Comparison of ENCODE assay signal across 20 cellular contexts in the genomic region with DNA sequence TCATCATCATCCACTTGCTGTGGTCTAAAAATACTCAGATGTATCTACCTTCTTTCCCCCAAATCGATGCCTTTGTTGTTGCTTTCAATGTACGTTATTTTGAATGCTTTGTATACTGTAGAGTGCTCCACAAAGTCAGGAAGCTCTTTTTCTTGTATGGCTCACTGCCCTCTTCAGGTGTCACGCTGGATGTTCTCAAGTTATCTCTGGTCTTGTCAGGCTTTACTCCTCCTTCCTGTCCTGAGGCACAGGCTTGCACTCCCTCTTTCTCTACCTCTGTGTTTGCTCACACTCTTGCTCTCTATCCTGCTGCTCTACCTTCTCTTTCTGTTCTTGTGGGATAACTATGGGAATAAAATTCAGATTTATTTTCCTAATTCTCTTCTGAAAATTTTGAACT.
DNase-seq lines count a peak whose midpoint lies in the region; ATAC-seq and TF ChIP-seq lines count a peak whose summit lies in the region.
"Had no signal": no experiment of that assay in that cellular context is flagged by ENCODE, and none has a peak within 500 bp of the region (broad histone marks: within the 10 kb centered on the region; RNA-seq: fewer than 3 reads in every experiment).

No MANE protein-coding gene starts in this region.

- H3K27ac ChIP-seq in BLaER1 = no peak overlapping the region
- H3K27ac ChIP-seq: C4-2B, HL-60 had no signal

- no peak for TF ChIP-seq CTCF in WTC11 (IDR thresholded peaks at IDR 0.05)

- H3K27me3 ChIP-seq in BLaER1 = no peaks in the 10 kb centered on the region

- peaks cover 14% of the 10 kb centered on the region for H3K36me3 ChIP-seq in BLaER1

- POLR2A ChIA-PET in WTC11 (lab: Charles Lee) = no interaction called here

- no peaks in the 10 kb centered on the region for H3K36me3 Mint-ChIP-seq in WTC11

- H3K4me2 ChIP-seq in BLaER1 = peak overlapping the region; percentile 8; the same call in 1 of the 2 replicates

- no peak overlapping the region for H3K4me3 Mint-ChIP-seq in WTC11
- H3K4me3 Mint-ChIP-seq: B cell; CD4-positive, alpha-beta T cell; HFFc6 had no signal

- H3K27ac Mint-ChIP-seq in WTC11 = 0 out of 2 replicates have a peak overlapping the region, but pooled peaks have one; percentile 0
- H3K27ac Mint-ChIP-seq: B cell; CD4-positive, alpha-beta T cell; HFFc6 had no signal

- H3K27me3 Mint-ChIP-seq in WTC11 (ENCODE audit: low read depth) = no peaks in the 10 kb centered on the region
- H3K27me3 Mint-ChIP-seq: B cell; CD4-positive, alpha-beta T cell had no signal

- peaks cover 17% of the 10 kb centered on the region for H3K4me1 ChIP-seq in BLaER1

- peak; percentile 1 for DNase-seq in ELF-1 (ENCODE audit: low read depth, low spot score)
- no peak for DNase-seq in WTC11 (ENCODE audit: low spot score)
- peak; percentile 27 for DNase-seq in iPS-NIHi7 (ENCODE audit: extremely low spot score)
- DNase-seq in NCI-H2227 treated with DMSO at 0.1 percent for 48 hours (lab: John Stamatoyannopoulos, UW) = no peak
- DNase-seq in activated CD4-positive, alpha-beta T cell treated with anti-CD3 and anti-CD28 coated beads for 48 hours = no peak
- no peak for DNase-seq in HUDEP-2 (lab: John Stamatoyannopoulos, UW; ENCODE audit: unreplicated experiment in 76 of 76)
- DNase-seq: CD4-positive, alpha-beta T cell; DMS153; DND-41; EL; GOT3; H7; HFFc6; IMR-90 had no signal

- no peaks in the 10 kb centered on the region for H3K9me3 Mint-ChIP-seq in WTC11

- CTCF ChIA-PET in WTC11 (lab: Charles Lee) = no interaction called here

- no peak overlapping the region for H3K4me3 ChIP-seq in BLaER1
- H3K4me3 ChIP-seq: K562 had no signal

- ATAC-seq in WTC11 = peak; percentile 64
- ATAC-seq: HCT116, K562 had no signal

- peaks cover 17% of the 10 kb centered on the region for H3K4me1 Mint-ChIP-seq in WTC11
- H3K4me1 Mint-ChIP-seq: B cell had no signal

- H3K9ac ChIP-seq in BLaER1 = no peak overlapping the region

- no peaks in the 10 kb centered on the region for H3K9me3 ChIP-seq in BLaER1

- no peaks in the 10 kb centered on the region for H4K20me1 ChIP-seq in BLaER1

TF ChIP-seq in WTC11, 78 proteins besides CTCF, POLR2A, EP300 and RAD21:
- TF ChIP-seq, protein P1, sequence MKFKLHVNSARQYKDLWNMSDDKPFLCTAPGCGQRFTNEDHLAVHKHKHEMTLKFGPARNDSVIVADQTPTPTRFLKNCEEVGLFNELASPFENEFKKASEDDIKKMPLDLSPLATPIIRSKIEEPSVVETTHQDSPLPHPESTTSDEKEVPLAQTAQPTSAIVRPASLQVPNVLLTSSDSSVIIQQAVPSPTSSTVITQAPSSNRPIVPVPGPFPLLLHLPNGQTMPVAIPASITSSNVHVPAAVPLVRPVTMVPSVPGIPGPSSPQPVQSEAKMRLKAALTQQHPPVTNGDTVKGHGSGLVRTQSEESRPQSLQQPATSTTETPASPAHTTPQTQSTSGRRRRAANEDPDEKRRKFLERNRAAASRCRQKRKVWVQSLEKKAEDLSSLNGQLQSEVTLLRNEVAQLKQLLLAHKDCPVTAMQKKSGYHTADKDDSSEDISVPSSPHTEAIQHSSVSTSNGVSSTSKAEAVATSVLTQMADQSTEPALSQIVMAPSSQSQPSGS (CRISPR knock-in tag; IDR thresholded peaks at IDR 0.05; ENCODE audit: borderline replicate concordance, low read depth) = no peak
- no peak for TF ChIP-seq ZNF317 (CRISPR knock-in tag; IDR thresholded peaks at IDR 0.05; ENCODE audit: borderline replicate concordance, low read depth)
- no peak for TF ChIP-seq FOXK1 (CRISPR knock-in tag; IDR thresholded peaks at IDR 0.05)
- no peak for TF ChIP-seq EMX1 (CRISPR knock-in tag; IDR thresholded peaks at IDR 0.05)
- TF ChIP-seq, protein P2, sequence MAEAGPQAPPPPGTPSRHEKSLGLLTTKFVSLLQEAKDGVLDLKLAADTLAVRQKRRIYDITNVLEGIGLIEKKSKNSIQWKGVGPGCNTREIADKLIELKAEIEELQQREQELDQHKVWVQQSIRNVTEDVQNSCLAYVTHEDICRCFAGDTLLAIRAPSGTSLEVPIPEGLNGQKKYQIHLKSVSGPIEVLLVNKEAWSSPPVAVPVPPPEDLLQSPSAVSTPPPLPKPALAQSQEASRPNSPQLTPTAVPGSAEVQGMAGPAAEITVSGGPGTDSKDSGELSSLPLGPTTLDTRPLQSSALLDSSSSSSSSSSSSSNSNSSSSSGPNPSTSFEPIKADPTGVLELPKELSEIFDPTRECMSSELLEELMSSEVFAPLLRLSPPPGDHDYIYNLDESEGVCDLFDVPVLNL (CRISPR knock-in tag; IDR thresholded peaks at IDR 0.05; ENCODE audit: borderline replicate concordance, low read depth) = no peak
- TF ChIP-seq, protein P3, sequence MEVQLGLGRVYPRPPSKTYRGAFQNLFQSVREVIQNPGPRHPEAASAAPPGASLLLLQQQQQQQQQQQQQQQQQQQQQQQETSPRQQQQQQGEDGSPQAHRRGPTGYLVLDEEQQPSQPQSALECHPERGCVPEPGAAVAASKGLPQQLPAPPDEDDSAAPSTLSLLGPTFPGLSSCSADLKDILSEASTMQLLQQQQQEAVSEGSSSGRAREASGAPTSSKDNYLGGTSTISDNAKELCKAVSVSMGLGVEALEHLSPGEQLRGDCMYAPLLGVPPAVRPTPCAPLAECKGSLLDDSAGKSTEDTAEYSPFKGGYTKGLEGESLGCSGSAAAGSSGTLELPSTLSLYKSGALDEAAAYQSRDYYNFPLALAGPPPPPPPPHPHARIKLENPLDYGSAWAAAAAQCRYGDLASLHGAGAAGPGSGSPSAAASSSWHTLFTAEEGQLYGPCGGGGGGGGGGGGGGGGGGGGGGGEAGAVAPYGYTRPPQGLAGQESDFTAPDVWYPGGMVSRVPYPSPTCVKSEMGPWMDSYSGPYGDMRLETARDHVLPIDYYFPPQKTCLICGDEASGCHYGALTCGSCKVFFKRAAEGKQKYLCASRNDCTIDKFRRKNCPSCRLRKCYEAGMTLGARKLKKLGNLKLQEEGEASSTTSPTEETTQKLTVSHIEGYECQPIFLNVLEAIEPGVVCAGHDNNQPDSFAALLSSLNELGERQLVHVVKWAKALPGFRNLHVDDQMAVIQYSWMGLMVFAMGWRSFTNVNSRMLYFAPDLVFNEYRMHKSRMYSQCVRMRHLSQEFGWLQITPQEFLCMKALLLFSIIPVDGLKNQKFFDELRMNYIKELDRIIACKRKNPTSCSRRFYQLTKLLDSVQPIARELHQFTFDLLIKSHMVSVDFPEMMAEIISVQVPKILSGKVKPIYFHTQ (CRISPR knock-in tag; IDR thresholded peaks at IDR 0.05) = no peak
- TF ChIP-seq, protein P4, sequence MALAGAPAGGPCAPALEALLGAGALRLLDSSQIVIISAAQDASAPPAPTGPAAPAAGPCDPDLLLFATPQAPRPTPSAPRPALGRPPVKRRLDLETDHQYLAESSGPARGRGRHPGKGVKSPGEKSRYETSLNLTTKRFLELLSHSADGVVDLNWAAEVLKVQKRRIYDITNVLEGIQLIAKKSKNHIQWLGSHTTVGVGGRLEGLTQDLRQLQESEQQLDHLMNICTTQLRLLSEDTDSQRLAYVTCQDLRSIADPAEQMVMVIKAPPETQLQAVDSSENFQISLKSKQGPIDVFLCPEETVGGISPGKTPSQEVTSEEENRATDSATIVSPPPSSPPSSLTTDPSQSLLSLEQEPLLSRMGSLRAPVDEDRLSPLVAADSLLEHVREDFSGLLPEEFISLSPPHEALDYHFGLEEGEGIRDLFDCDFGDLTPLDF (CRISPR knock-in tag; IDR thresholded peaks at IDR 0.05) = no peak
- TF ChIP-seq NR3C1 (CRISPR knock-in tag; conservative IDR thresholded peaks at IDR 0.05; ENCODE audit: low read depth) = no peak
- TF ChIP-seq, protein P5, sequence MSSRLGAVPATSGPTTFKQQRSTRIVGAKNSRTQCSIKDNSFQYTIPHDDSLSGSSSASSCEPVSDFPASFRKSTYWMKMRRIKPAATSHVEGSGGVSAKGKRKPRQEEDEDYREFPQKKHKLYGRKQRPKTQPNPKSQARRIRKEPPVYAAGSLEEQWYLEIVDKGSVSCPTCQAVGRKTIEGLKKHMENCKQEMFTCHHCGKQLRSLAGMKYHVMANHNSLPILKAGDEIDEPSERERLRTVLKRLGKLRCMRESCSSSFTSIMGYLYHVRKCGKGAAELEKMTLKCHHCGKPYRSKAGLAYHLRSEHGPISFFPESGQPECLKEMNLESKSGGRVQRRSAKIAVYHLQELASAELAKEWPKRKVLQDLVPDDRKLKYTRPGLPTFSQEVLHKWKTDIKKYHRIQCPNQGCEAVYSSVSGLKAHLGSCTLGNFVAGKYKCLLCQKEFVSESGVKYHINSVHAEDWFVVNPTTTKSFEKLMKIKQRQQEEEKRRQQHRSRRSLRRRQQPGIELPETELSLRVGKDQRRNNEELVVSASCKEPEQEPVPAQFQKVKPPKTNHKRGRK (CRISPR knock-in tag; IDR thresholded peaks at IDR 0.05; ENCODE audit: borderline replicate concordance) = no peak

Comparison
In these comparisons a context has a peak if more than half of its experiments do, and no peak if none do; other contexts are left out.
1. DNase-seq: peak in ELF-1 (single experiment) and iPS-NIHi7 (single experiment); none in WTC11 (single experiment), NCI-H2227 treated with DMSO at 0.1 percent for 48 hours (single experiment), activated CD4-positive, alpha-beta T cell treated with anti-CD3 and anti-CD28 coated beads for 48 hours (single experiment) and HUDEP-2 (0 of 76).